15 cellular contexts compared by ENCODE assay signal in the genomic region with DNA sequence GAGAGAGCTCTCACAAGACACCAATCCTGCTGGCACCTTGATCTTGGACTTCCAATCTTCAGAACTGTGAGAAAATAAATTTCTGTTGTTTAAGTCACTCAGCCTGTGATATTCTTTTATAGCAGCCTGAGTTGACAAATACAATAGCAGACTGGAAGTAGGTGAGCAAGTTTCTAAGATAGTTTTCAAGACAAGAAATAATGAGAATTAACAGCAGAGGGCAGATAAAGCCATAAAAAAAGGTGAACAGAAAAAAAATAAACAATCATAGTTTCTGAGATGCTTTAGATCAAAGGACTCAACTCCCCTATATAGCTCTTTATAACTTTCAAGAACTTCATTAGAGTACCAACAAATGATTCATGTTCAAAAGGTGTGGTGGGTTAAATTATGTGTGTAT.
"Had no signal": no experiment of that assay in that cellular context is flagged by ENCODE, and none has a peak within 500 bp of the region (broad histone marks: within the 10 kb centered on the region; RNA-seq: fewer than 3 reads in every experiment).

No MANE protein-coding gene starts in this region.

- H3K9me3 ChIP-seq: body of pancreas, ovary had no signal

- H3K4me2 ChIP-seq: neural progenitor cell had no signal

- DNase-seq: activated CD4-positive, alpha-beta T cell treated with anti-CD3 and anti-CD28 coated beads for 4 hours; activated CD8-positive, alpha-beta T cell treated with anti-CD3 and anti-CD28 coated beads for 36 hours; activated effector memory CD4-positive, alpha-beta T cell treated with Interleukin-2 at 50 U/mL for 16 hours; activated T-cell treated with anti-CD3 and anti-CD28 coated beads, Interleukin-2, amount 50 U/mL, for 4 hours; amygdala; body of pancreas; central memory CD4-positive, alpha-beta T cell; ovary; stimulated activated naive CD8-positive, alpha-beta T cell treated with anti-CD3 and anti-CD28 coated beads, Interleukin-15, amount 100 ng/mL, for 72 hours; T-helper 17 cell; upper lobe of left lung had no signal

- ATAC-seq: activated CD8-positive, alpha-beta T cell treated with anti-CD3 and anti-CD28 coated beads for 36 hours; activated T-cell treated with anti-CD3 and anti-CD28 coated beads, Interleukin-2, amount 50 U/mL, for 4 hours; body of pancreas; sciatic nerve; stimulated activated naive CD8-positive, alpha-beta T cell treated with anti-CD3 and anti-CD28 coated beads, Interleukin-15, amount 100 ng/mL, for 72 hours; T-helper 17 cell; WTC11 had no signal

- H3K4me1 ChIP-seq: body of pancreas, neural progenitor cell, upper lobe of left lung had no signal

- H3K27ac ChIP-seq: body of pancreas, neural progenitor cell, ovary, upper lobe of left lung had no signal

- H3K36me3 ChIP-seq: neural progenitor cell, ovary, upper lobe of left lung had no signal

- H2AFZ ChIP-seq: neural progenitor cell had no signal

- H3K9ac ChIP-seq: neural progenitor cell had no signal

- H3K27me3 ChIP-seq: body of pancreas, neural progenitor cell, ovary, upper lobe of left lung had no signal

- H3K4me3 ChIP-seq: body of pancreas, lung, neural progenitor cell, ovary, upper lobe of left lung had no signal
